Comparison of ENCODE assay signal across 18 cellular contexts in the genomic region with DNA sequence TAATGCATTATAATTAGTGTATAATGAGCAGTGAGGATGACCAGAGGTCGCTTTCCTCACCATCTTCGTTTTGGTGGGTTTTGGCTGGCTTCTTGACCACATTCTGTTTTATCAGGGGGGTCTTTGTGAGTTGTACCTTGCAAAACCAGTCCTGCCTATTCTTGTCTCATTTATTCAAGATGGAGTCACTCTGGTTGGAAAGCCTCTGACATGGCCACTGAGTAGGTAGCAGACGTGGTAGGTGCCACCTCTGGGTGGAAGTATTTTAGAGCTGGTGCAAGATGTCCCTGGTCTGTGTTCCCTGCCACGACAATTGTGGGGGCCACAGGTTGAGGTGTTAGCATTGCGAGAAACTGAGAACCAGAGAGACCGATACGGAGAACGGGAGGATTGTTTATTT.
"Had no signal": no experiment of that assay in that cellular context is flagged by ENCODE, and none has a peak within 500 bp of the region (broad histone marks: within the 10 kb centered on the region; RNA-seq: fewer than 3 reads in every experiment).

No MANE protein-coding gene starts in this region.

- H3K4me1 ChIP-seq: adrenal gland, esophagus squamous epithelium, tibial artery had no signal

- H3K4me3 Mint-ChIP-seq: activated CD4-positive, alpha-beta T cell treated with anti-CD3 and anti-CD28 coated beads for 36 hours; activated CD8-positive, alpha-beta T cell treated with anti-CD3 and anti-CD28 coated beads for 36 hours; activated T-cell treated with anti-CD3 and anti-CD28 coated beads, Interleukin-2, amount 50 U/mL, for 4 hours; naive B cell; stimulated activated memory B cell treated with anti-CD40 and anti-IgM and Interleukin-4, amounts not matched to agents 10 μg/mL and 1 μg/mL and 100 μg/mL, for 72 hours; T-helper 17 cell had no signal

- H3K27ac ChIP-seq: adrenal gland, coronary artery, esophagus squamous epithelium, neutrophil, tibial artery, WERI-Rb-1 had no signal

- H3K27ac Mint-ChIP-seq: activated CD4-positive, alpha-beta T cell treated with anti-CD3 and anti-CD28 coated beads for 36 hours; activated CD8-positive, alpha-beta T cell treated with anti-CD3 and anti-CD28 coated beads for 36 hours; stimulated activated memory B cell treated with anti-CD40 and anti-IgM and Interleukin-4, amounts not matched to agents 10 μg/mL and 1 μg/mL and 100 μg/mL, for 72 hours; T-helper 17 cell had no signal

- ATAC-seq: activated CD4-positive, alpha-beta T cell treated with anti-CD3 and anti-CD28 coated beads for 36 hours; activated CD8-positive, alpha-beta T cell treated with anti-CD3 and anti-CD28 coated beads for 36 hours; activated T-cell treated with anti-CD3 and anti-CD28 coated beads, Interleukin-2, amount 50 U/mL, for 4 hours; stimulated activated memory B cell treated with anti-CD40 and anti-IgM and Interleukin-4, amounts not matched to agents 10 μg/mL and 1 μg/mL and 100 μg/mL, for 72 hours; T-helper 17 cell had no signal

- H3K4me1 Mint-ChIP-seq: activated CD4-positive, alpha-beta T cell treated with anti-CD3 and anti-CD28 coated beads for 36 hours had no signal

- DNase-seq: activated CD4-positive, alpha-beta T cell treated with anti-CD3 and anti-CD28 coated beads for 36 hours; activated CD8-positive, alpha-beta T cell treated with anti-CD3 and anti-CD28 coated beads for 36 hours; activated effector memory CD4-positive, alpha-beta T cell treated with Interleukin-2 at 50 U/mL for 16 hours; activated naive CD4-positive, alpha-beta T cell treated with anti-CD3 and anti-CD28 coated beads, Interleukin-2, amount 50 U/mL, for 16 hours; activated T-cell treated with anti-CD3 and anti-CD28 coated beads, Interleukin-2, amount 50 U/mL, for 4 hours; adrenal gland; central memory CD4-positive, alpha-beta T cell; effector CD4-positive, alpha-beta T cell; esophagus squamous epithelium; naive B cell; retina; stimulated activated CD4-positive, alpha-beta T cell treated with anti-CD3 and anti-CD28 coated beads, Interleukin-2, amount 100 ng/mL, for 48 hours; T-helper 17 cell; tibial artery; WERI-Rb-1 had no signal

- H3K9me3 ChIP-seq: adrenal gland, esophagus squamous epithelium, neutrophil had no signal

- H3K27me3 ChIP-seq: adrenal gland, neutrophil had no signal

- H3K36me3 ChIP-seq: adrenal gland, esophagus squamous epithelium, neutrophil, tibial artery, WERI-Rb-1 had no signal

- H3K36me3 Mint-ChIP-seq: naive B cell; stimulated activated memory B cell treated with anti-CD40 and anti-IgM and Interleukin-4, amounts not matched to agents 10 μg/mL and 1 μg/mL and 100 μg/mL, for 72 hours had no signal

- H3K9me3 Mint-ChIP-seq: activated T-cell treated with anti-CD3 and anti-CD28 coated beads, Interleukin-2, amount 50 U/mL, for 4 hours had no signal

- H3K4me3 ChIP-seq: adrenal gland, coronary artery, esophagus squamous epithelium, tibial artery had no signal
